ENCODE assay signal across 25 cellular contexts in genomic region chr16:31328322-31329052, GRCh38. TPM values are rescaled to one million over a fixed set of nuclear protein-coding genes. Genes with fewer than 3 reads are reported as not detected.
"Had no signal": no experiment of that assay in that cellular context is flagged by ENCODE, and none has a peak within 500 bp of the region (broad histone marks: within the 10 kb centered on the region; RNA-seq: fewer than 3 reads in every experiment).

No MANE protein-coding gene starts in this region.

- DNase-seq: activated CD4-positive, alpha-beta T cell treated with anti-CD3 and anti-CD28 coated beads, Interleukin-2, amount 50 U/mL, for 1 hour; activated CD4-positive, CD25-positive, alpha-beta regulatory T cell treated with anti-CD3 and anti-CD28 coated beads, Interleukin-2, amount 50 U/mL, for 72 hours; activated CD8-positive, alpha-beta memory T cell treated with anti-CD3 and anti-CD28 coated beads, Interleukin-2, amount 50 U/mL, for 4 hours; activated naive CD4-positive, alpha-beta T cell treated with anti-CD3 and anti-CD28 coated beads, Interleukin-2, amount 10 ng/mL, durations not matched to agents 7 days and 5 days; activated T-cell treated with anti-CD3 and anti-CD28 coated beads, Interleukin-2, amount 50 U/mL, for 24 hours; anterior cingulate cortex; body of pancreas; effector CD4-positive, alpha-beta T cell; heart left ventricle; islet precursor cell; left cardiac atrium; pancreas; right cardiac atrium; stimulated activated CD4-positive, alpha-beta T cell treated with anti-CD3 and anti-CD28 coated beads, Interleukin-1b, Interleukin-23, amount 100 ng/mL, for 48 hours; substantia nigra; uterus had no signal

- H3K9me3 ChIP-seq: body of pancreas, pancreas, uterus had no signal

- H3K27ac ChIP-seq: body of pancreas, heart left ventricle, pancreas, skin epidermis, tibial nerve, uterus, VCaP had no signal

- H3K4me3 Mint-ChIP-seq: activated naive CD4-positive, alpha-beta T cell treated with anti-CD3 and anti-CD28 coated beads, Interleukin-2, amount 10 ng/mL, durations not matched to agents 7 days and 5 days; activated T-cell treated with anti-CD3 and anti-CD28 coated beads, Interleukin-2, amount 50 U/mL, for 24 hours; dendritic cell treated with granulocyte-macrophage colony-stimulating factor and Interleukin-4, amounts not matched to agents 40 ng/mL and 50 ng/mL, for 4 days; natural killer cell treated with Interleukin-12 subunit alpha and Interleukin-12 subunit beta and Interleukin-15 and Interleukin-18, amount 100 ng/mL, for 72 hours; stimulated activated naive CD8-positive, alpha-beta T cell treated with anti-CD3 and anti-CD28 coated beads, Interleukin-15, Interleukin-2, amounts not matched to agents 100 ng/mL and 50 ng/mL, for 24 hours had no signal

- H3K9me3 Mint-ChIP-seq: activated naive CD4-positive, alpha-beta T cell treated with anti-CD3 and anti-CD28 coated beads, Interleukin-2, amount 10 ng/mL, durations not matched to agents 7 days and 5 days; activated T-cell treated with anti-CD3 and anti-CD28 coated beads, Interleukin-2, amount 50 U/mL, for 24 hours; dendritic cell treated with granulocyte-macrophage colony-stimulating factor and Interleukin-4, amounts not matched to agents 40 ng/mL and 50 ng/mL, for 4 days; natural killer cell treated with Interleukin-12 subunit alpha and Interleukin-12 subunit beta and Interleukin-15 and Interleukin-18, amount 100 ng/mL, for 72 hours; stimulated activated naive CD8-positive, alpha-beta T cell treated with anti-CD3 and anti-CD28 coated beads, Interleukin-15, Interleukin-2, amounts not matched to agents 100 ng/mL and 50 ng/mL, for 24 hours had no signal

- H3K27me3 Mint-ChIP-seq: dendritic cell treated with granulocyte-macrophage colony-stimulating factor and Interleukin-4, amounts not matched to agents 40 ng/mL and 50 ng/mL, for 4 days; natural killer cell treated with Interleukin-12 subunit alpha and Interleukin-12 subunit beta and Interleukin-15 and Interleukin-18, amount 100 ng/mL, for 72 hours had no signal

- ATAC-seq: body of pancreas; heart left ventricle; left cardiac atrium; natural killer cell treated with Interleukin-12 subunit alpha and Interleukin-12 subunit beta and Interleukin-15 and Interleukin-18, amount 100 ng/mL, for 72 hours; pancreas; right cardiac atrium had no signal

- FAIRE-seq: endometrium, pancreas had no signal

- H3K4me1 ChIP-seq: pancreas, uterus had no signal

- H3K36me3 ChIP-seq: pancreas, tibial nerve, uterus had no signal

- H3K4me3 ChIP-seq: body of pancreas, heart left ventricle, pancreas, skin epidermis, tibial nerve, uterus had no signal

RNA-seq across cellular contexts. Expression of gene ITGAX, which starts 26.5 kb away (rescaled TPM):
- total RNA-seq: chondrocyte, fibroblast of villous mesenchyme had no signal
